2 cellular contexts compared by ENCODE assay signal in the genomic region with DNA sequence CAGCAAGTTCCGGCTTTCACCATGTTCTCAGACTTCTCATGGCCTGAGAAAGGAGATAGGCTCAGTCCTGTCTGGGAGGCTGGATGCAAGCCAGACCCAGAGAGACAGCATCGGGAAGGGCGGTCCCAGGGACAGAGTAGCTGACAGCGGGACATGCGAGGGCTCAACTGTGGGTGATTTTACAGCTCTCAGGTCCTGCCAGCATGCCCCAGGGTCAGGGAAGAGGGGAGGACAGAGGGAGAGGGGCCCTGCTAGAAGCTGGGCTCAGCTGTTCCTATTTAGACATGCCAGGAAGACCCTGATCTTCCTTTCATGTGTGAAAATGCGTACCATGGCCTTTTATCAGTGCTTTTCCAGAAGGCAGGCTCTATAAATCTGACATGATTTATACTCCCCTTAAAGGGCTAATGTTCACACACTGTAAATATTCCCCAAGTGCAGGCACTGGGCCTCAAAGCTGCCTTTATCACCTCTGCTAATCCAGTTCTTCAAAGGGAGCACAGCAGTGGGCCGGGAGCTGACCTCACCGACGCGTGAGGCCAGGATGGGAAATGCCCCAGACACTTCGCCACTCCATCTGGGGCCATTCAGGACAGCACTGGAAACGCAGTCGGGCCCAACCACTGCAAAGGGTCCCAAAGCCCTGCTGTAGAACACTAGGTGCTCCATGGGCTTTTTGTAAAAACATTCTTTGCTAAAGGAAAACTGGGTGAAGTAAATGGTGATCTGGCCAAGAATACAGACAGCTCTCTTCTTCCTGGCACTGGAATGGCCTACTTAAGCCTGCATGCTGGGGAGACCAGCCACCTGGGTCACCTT.
TF ChIP-seq lines count a peak whose summit lies in the region.

No MANE protein-coding gene starts in this region.

TF ChIP-seq in HEK293, 187 proteins besides CTCF, POLR2A, EP300 and RAD21 (continues in another document):
- TF ChIP-seq, protein P1, sequence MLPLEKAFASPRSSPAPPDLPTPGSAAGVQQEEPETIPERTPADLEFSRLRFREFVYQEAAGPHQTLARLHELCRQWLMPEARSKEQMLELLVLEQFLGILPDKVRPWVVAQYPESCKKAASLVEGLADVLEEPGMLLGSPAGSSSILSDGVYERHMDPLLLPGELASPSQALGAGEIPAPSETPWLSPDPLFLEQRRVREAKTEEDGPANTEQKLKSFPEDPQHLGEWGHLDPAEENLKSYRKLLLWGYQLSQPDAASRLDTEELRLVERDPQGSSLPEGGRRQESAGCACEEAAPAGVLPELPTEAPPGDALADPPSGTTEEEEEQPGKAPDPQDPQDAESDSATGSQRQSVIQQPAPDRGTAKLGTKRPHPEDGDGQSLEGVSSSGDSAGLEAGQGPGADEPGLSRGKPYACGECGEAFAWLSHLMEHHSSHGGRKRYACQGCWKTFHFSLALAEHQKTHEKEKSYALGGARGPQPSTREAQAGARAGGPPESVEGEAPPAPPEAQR (tag by site-specific recombination; IDR thresholded peaks at IDR 0.05) = peak; percentile 71
- TF ChIP-seq ZNF518A (tag by site-specific recombination; conservative IDR thresholded peaks at IDR 0.05; ENCODE audit: low read depth) (0 out of 2 replicates have a peak, but pooled peaks have one; percentile 49), ZNF174 (tag by site-specific recombination; IDR thresholded peaks at IDR 0.05) (peak; percentile 80; the same call in 1 of the 2 replicates), BCL6B (tag by site-specific recombination; IDR thresholded peaks at IDR 0.05) (peak; percentile 65; the same call in 1 of the 2 replicates), MZF1 (tag by site-specific recombination; IDR thresholded peaks at IDR 0.05; ENCODE audit: borderline replicate concordance) (peak; percentile 86), KLF8 (tag by site-specific recombination; IDR thresholded peaks at IDR 0.05) (peak; percentile 75), ZNF623 (tag by site-specific recombination; IDR thresholded peaks at IDR 0.05) (peak; percentile 28; the same call in 1 of the 2 replicates), ZNF629 (tag by site-specific recombination; IDR thresholded peaks at IDR 0.05) (peak; percentile 90), ZNF404 (tag by site-specific recombination; IDR thresholded peaks at IDR 0.05) (peak; percentile 32; the same call in 1 of the 2 replicates), ZNF785 (tag by site-specific recombination; IDR thresholded peaks at IDR 0.05) (0 out of 2 replicates have a peak, but pooled peaks have one; percentile 20), ZBTB48 (tag by site-specific recombination; IDR thresholded peaks at IDR 0.05) (peak; percentile 58), ZNF24 (tag by site-specific recombination; IDR thresholded peaks at IDR 0.05) (peak; percentile 97), ZNF654 (tag by site-specific recombination; IDR thresholded peaks at IDR 0.05; ENCODE audit: low read depth) (0 out of 2 replicates have a peak, but pooled peaks have one; percentile 4), SETDB1 (IDR thresholded peaks at IDR 0.05; ENCODE audit: insufficient read length, low read length) (no peak), ZNF830 (tag by site-specific recombination; IDR thresholded peaks at IDR 0.05; ENCODE audit: low read depth) (no peak)
- TF ChIP-seq, protein P2, sequence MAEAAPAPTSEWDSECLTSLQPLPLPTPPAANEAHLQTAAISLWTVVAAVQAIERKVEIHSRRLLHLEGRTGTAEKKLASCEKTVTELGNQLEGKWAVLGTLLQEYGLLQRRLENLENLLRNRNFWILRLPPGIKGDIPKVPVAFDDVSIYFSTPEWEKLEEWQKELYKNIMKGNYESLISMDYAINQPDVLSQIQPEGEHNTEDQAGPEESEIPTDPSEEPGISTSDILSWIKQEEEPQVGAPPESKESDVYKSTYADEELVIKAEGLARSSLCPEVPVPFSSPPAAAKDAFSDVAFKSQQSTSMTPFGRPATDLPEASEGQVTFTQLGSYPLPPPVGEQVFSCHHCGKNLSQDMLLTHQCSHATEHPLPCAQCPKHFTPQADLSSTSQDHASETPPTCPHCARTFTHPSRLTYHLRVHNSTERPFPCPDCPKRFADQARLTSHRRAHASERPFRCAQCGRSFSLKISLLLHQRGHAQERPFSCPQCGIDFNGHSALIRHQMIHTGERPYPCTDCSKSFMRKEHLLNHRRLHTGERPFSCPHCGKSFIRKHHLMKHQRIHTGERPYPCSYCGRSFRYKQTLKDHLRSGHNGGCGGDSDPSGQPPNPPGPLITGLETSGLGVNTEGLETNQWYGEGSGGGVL (tag by site-specific recombination; IDR thresholded peaks at IDR 0.05) = peak; percentile 76

TF ChIP-seq in SK-N-SH, 30 proteins besides CTCF, POLR2A, EP300 and RAD21:
- no peak for TF ChIP-seq IRF3 (IDR thresholded peaks at IDR 0.05; ENCODE audit: low read depth, low read length)
- no peak for TF ChIP-seq MEF2A (IDR thresholded peaks at IDR 0.05; ENCODE audit: borderline replicate concordance, low read depth)
- peak; percentile 48; the same call in 1 of the 2 replicates for TF ChIP-seq GATA2 (CRISPR knock-in tag; IDR thresholded peaks at IDR 0.05)
- TF ChIP-seq GABPA (IDR thresholded peaks at IDR 0.05; ENCODE audit: low read depth) = no peak
- peak; percentile 66 for TF ChIP-seq RCOR1 (IDR thresholded peaks at IDR 0.05; ENCODE audit: low read length)
- TF ChIP-seq, protein P3, sequence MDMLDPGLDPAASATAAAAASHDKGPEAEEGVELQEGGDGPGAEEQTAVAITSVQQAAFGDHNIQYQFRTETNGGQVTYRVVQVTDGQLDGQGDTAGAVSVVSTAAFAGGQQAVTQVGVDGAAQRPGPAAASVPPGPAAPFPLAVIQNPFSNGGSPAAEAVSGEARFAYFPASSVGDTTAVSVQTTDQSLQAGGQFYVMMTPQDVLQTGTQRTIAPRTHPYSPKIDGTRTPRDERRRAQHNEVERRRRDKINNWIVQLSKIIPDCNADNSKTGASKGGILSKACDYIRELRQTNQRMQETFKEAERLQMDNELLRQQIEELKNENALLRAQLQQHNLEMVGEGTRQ (IDR thresholded peaks at IDR 0.05; ENCODE audit: borderline replicate concordance, low read depth, low read length) = no peak
- TF ChIP-seq ELF1 (IDR thresholded peaks at IDR 0.05) = no peak
- TF ChIP-seq, protein P4, sequence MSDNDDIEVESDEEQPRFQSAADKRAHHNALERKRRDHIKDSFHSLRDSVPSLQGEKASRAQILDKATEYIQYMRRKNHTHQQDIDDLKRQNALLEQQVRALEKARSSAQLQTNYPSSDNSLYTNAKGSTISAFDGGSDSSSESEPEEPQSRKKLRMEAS (IDR thresholded peaks at IDR 0.05; ENCODE audit: low read depth) = no peak
- TF ChIP-seq MXI1 (IDR thresholded peaks at IDR 0.05; ENCODE audit: low read depth, low read length) = peak; percentile 82
